1 cellular context compared by ENCODE assay signal in genomic region chr15:22980189-22981136, GRCh38.
A peak's percentile ranks its signal among the peaks of the same experiment; 100 is the strongest.
TF ChIP-seq lines count a peak whose summit lies in the region.

Gene CYFIP1 (minus strand): TSS chr15:22980368. CDS start chr15:22947285, 33,083 bp downstream.

TF ChIP-seq in HepG2, 621 proteins besides CTCF, POLR2A, EP300 and RAD21 (continued from another document and continues in another):
- TF ChIP-seq ZNF142 (CRISPR knock-in tag; IDR thresholded peaks at IDR 0.05) (no peak), ZNF598 (CRISPR knock-in tag; IDR thresholded peaks at IDR 0.05; ENCODE audit: borderline replicate concordance) (no peak), ZFP91 (CRISPR knock-in tag; IDR thresholded peaks at IDR 0.05; ENCODE audit: borderline replicate concordance) (peak; percentile 85; the same call in 1 of the 2 replicates), PBX3 (CRISPR knock-in tag; IDR thresholded peaks at IDR 0.05; ENCODE audit: borderline replicate concordance) (no peak), ISX (CRISPR knock-in tag; conservative IDR thresholded peaks at IDR 0.05) (no peak), CBX5 (CRISPR knock-in tag; IDR thresholded peaks at IDR 0.05; ENCODE audit: borderline replicate concordance) (no peak; the same call in 1 of the 2 replicates), ZNF576 (CRISPR knock-in tag; IDR thresholded peaks at IDR 0.05) (no peak), KDM3A (CRISPR knock-in tag; IDR thresholded peaks at IDR 0.05; ENCODE audit: low read depth) (0 out of 2 replicates have a peak, but pooled peaks have one; percentile 39), NONO (IDR thresholded peaks at IDR 0.05) (no peak), NONO (CRISPR knock-in tag; conservative IDR thresholded peaks at IDR 0.05) (peak; percentile 55), ATF3 (CRISPR knock-in tag; IDR thresholded peaks at IDR 0.05) (no peak), ATF2 (CRISPR knock-in tag; IDR thresholded peaks at IDR 0.05) (no peak), MXD1 (CRISPR knock-in tag; IDR thresholded peaks at IDR 0.05) (peak; percentile 88), ZNF570 (CRISPR knock-in tag; IDR thresholded peaks at IDR 0.05; ENCODE audit: borderline replicate concordance) (no peak), NCOR1 (IDR thresholded peaks at IDR 0.05; ENCODE audit: borderline replicate concordance, low read length) (no peak), ZC3H4 (CRISPR knock-in tag; IDR thresholded peaks at IDR 0.05; ENCODE audit: borderline replicate concordance) (no peak), ZNF337 (CRISPR knock-in tag; IDR thresholded peaks at IDR 0.05; ENCODE audit: borderline replicate concordance, low read depth) (no peak), ZNF737 (CRISPR knock-in tag; IDR thresholded peaks at IDR 0.05; ENCODE audit: borderline replicate concordance) (no peak), HOXD1 (CRISPR knock-in tag; IDR thresholded peaks at IDR 0.05) (no peak), ZBTB8A (CRISPR knock-in tag; IDR thresholded peaks at IDR 0.05; ENCODE audit: borderline replicate concordance, low read depth) (no peak), ZNF724P (CRISPR knock-in tag; IDR thresholded peaks at IDR 0.05; ENCODE audit: borderline replicate concordance) (no peak), ZNF580 (CRISPR knock-in tag; IDR thresholded peaks at IDR 0.05; ENCODE audit: borderline replicate concordance, low read depth) (no peak), ZSCAN30 (CRISPR knock-in tag; IDR thresholded peaks at IDR 0.05) (no peak), ZNF563 (CRISPR knock-in tag; IDR thresholded peaks at IDR 0.05) (peak; percentile 23; the same call in 1 of the 2 replicates), ZNF556 (CRISPR knock-in tag; IDR thresholded peaks at IDR 0.05; ENCODE audit: borderline replicate concordance) (peak; percentile 22; the same call in 1 of the 2 replicates), NFYC (CRISPR knock-in tag; IDR thresholded peaks at IDR 0.05) (no peak), FIP1L1 (IDR thresholded peaks at IDR 0.05; ENCODE audit: borderline replicate concordance, insufficient read depth, low read depth, low read length) (no peak), PBX2 (CRISPR knock-in tag; IDR thresholded peaks at IDR 0.05) (no peak), HNF4G (IDR thresholded peaks at IDR 0.05; ENCODE audit: borderline replicate concordance, low read depth, low read length) (no peak), HNF4G (CRISPR knock-in tag; IDR thresholded peaks at IDR 0.05; ENCODE audit: borderline replicate concordance, low read depth) (no peak), GRHL1 (CRISPR knock-in tag; conservative IDR thresholded peaks at IDR 0.05) (no peak), ZBTB46 (CRISPR knock-in tag; IDR thresholded peaks at IDR 0.05; ENCODE audit: borderline replicate concordance) (no peak), ZNF224 (CRISPR knock-in tag; IDR thresholded peaks at IDR 0.05) (no peak), ZKSCAN1 (IDR thresholded peaks at IDR 0.05; ENCODE audit: low read length) (no peak), RARG (CRISPR knock-in tag; IDR thresholded peaks at IDR 0.05; ENCODE audit: low read depth) (no peak), MAFK (conservative IDR thresholded peaks at IDR 0.05 in 1 of 2, IDR thresholded peaks at IDR 0.05 in 1 of 2; ENCODE audit: low read length in 2 of 2) (no peak), NKX3-1 (CRISPR knock-in tag; IDR thresholded peaks at IDR 0.05) (no peak), ZNF660 (CRISPR knock-in tag; IDR thresholded peaks at IDR 0.05; ENCODE audit: borderline replicate concordance, low read depth) (no peak), TFAP4 (IDR thresholded peaks at IDR 0.05; ENCODE audit: borderline replicate concordance, low read depth) (peak; percentile 69; the same call in 1 of the 2 replicates), MTF2 (CRISPR knock-in tag; IDR thresholded peaks at IDR 0.05; ENCODE audit: borderline replicate concordance) (peak; percentile 81; the same call in 1 of the 2 replicates), ZNF263 (CRISPR knock-in tag; IDR thresholded peaks at IDR 0.05) (peak; percentile 99), ZUFSP (CRISPR knock-in tag; IDR thresholded peaks at IDR 0.05; ENCODE audit: borderline replicate concordance) (no peak), ZNF713 (CRISPR knock-in tag; IDR thresholded peaks at IDR 0.05) (no peak)
